9 cellular contexts compared by ENCODE assay signal in the genomic region with DNA sequence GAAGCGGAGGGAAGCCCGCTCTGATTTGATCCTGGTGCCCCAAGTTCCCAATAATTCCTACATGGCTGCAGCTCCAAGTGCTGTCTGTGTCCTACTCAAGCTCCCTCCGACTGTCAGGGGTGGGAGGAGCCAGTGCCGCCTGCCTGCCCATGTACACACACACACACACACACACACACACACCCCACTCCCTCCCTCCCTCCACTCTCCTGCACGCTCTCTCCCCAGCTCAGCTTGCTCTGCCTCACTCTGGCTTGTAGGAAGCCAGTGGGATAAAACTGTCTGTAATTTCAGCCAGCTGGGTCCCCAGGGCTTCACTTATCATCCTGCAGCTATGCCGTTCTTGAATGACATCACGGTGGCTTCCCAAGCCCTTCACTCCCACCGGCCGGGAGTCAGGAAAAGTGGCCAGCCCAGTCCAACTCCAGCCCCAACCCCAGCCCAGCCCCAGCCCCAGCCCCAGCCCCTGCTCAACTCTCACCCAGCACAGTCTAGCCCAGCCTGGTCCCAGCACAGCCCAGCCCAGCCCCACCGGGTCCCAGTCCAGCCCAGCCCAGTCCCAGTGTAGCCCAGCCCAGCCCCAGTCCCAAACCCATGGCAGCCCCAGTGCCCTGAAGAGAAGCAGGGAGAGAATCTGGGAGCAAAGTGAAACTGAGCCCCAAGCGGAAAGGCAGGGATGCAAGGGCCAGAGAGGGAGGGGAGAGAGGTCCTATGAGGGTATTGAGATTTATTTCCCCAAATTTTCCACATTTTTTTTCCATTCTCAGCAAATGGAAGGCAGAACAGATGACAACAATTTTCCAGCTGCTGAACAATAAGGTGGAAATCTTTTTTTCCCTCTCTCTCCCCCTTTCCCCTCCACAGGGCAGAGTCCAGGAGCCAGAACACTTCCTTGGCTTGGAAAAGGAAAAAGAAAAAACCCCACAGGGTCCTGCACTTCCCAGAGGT.
DNase-seq lines count a peak whose midpoint lies in the region; ATAC-seq lines count a peak whose summit lies in the region.
"Had no signal": no experiment of that assay in that cellular context is flagged by ENCODE, and none has a peak within 500 bp of the region (broad histone marks: within the 10 kb centered on the region; RNA-seq: fewer than 3 reads in every experiment).

No MANE protein-coding gene starts in this region.

- H3K9me3 ChIP-seq in adipocyte (ENCODE audit: control insufficient read depth, low read length), result no peaks in the 10 kb centered on the region

- peak; percentile 80 for ATAC-seq in left ventricle myocardium superior
- no peak for ATAC-seq in HG03521 (IDR thresholded peaks at IDR 0.05; ENCODE audit: unreplicated experiment)
- no peak for ATAC-seq in GM19467 (IDR thresholded peaks at IDR 0.05; ENCODE audit: unreplicated experiment)

- peaks cover 79% of the 10 kb centered on the region for H3K36me3 ChIP-seq in adipocyte (ENCODE audit: control insufficient read depth, insufficient read depth, low read length, severe bottlenecking)

- H3K9ac ChIP-seq in adipocyte (ENCODE audit: low read length), result peak overlapping the region; percentile 56

- peak overlapping the region; percentile 34 for H3K4me3 ChIP-seq in adipocyte (ENCODE audit: low read length)

- DNase-seq in GM03348 (ENCODE audit: low spot score), result peak; percentile 91
- peak; percentile 96 for DNase-seq in adipocyte (ENCODE audit: low read depth)
- DNase-seq in left ventricle myocardium superior, result peak; percentile 90
- DNase-seq in retina, result peak; percentile 85
- no peak for DNase-seq in RKO (ENCODE audit: low spot score)
- DNase-seq in SKM-1 (lab: John Stamatoyannopoulos, UW; ENCODE audit: unreplicated experiment), result no peak
- DNase-seq: activated naive CD8-positive, alpha-beta T cell treated with anti-CD3 and anti-CD28 coated beads, Interleukin-2, amount 10 ng/mL, durations not matched to agents 7 days and 5 days had no signal

- intact Hi-C loops in left ventricle myocardium superior (cut with micrococcal nuclease), result no loop called here

- no peaks in the 10 kb centered on the region for H3K27me3 ChIP-seq in adipocyte (replicated peaks; ENCODE audit: control insufficient read depth, insufficient read depth, low read length)

- H3K4me1 ChIP-seq in adipocyte (ENCODE audit: control insufficient read depth, insufficient read depth, low read length), result peaks cover 33% of the 10 kb centered on the region

Comparison
In these comparisons a context has a peak if more than half of its experiments do, and no peak if none do; other contexts are left out.
1. DNase-seq: peak in GM03348 (single experiment), adipocyte (single experiment), left ventricle myocardium superior (single experiment) and retina (single experiment); none in RKO (single experiment) and SKM-1 (single experiment).